8 cellular contexts compared by ENCODE assay signal in genomic region chrX:72304877-72305276, GRCh38. TPM values are rescaled to one million over a fixed set of nuclear protein-coding genes. Genes with fewer than 3 reads are reported as not detected.
DNase-seq lines count a peak whose midpoint lies in the region; ATAC-seq, FAIRE-seq and TF ChIP-seq lines count a peak whose summit lies in the region.

No MANE protein-coding gene starts in this region.

- peaks cover 37% of the 10 kb centered on the region for H3K4me1 ChIP-seq in CD4-positive, CD25-positive, alpha-beta regulatory T cell (ENCODE audit: control insufficient read depth, insufficient read depth, low read length, poor library complexity, severe bottlenecking)
- H3K4me1 ChIP-seq in HUES64 (ENCODE audit: insufficient read depth, low read length) (no peaks in the 10 kb centered on the region), neural progenitor cell (no peaks in the 10 kb centered on the region)

- no peaks in the 10 kb centered on the region for H3K9me3 ChIP-seq in CD4-positive, CD25-positive, alpha-beta regulatory T cell (ENCODE audit: control insufficient read depth in 2 of 2, low read length in 2 of 2)
- H3K9me3 ChIP-seq in HUES64 (ENCODE audit: insufficient read depth, low read depth, low read length) (no peaks in the 10 kb centered on the region), neural progenitor cell (ENCODE audit: low read depth) (no peaks in the 10 kb centered on the region)

- peak overlapping the region in 3 of 4 donors; percentile 46 to 70 (median 69) for H3K4me3 Mint-ChIP-seq in CD4-positive, CD25-positive, alpha-beta regulatory T cell
- peak overlapping the region; percentile 89 for H3K4me3 Mint-ChIP-seq in neural progenitor cell

- peak overlapping the region; percentile 85 for H3K4me2 ChIP-seq in neural progenitor cell

- intact Hi-C loops in dorsolateral prefrontal cortex (cut with DNase I): loop anchor here in 1 of 2 donors (5.0 to 10.0 kb wide), 3 partner anchors 60 to 240 kb away; no protein-coding TSS in a partner anchor

- no peaks in the 10 kb centered on the region for H3K36me3 ChIP-seq in CD4-positive, CD25-positive, alpha-beta regulatory T cell (ENCODE audit: control insufficient read depth, insufficient read depth, low read length)
- no peaks in the 10 kb centered on the region for H3K36me3 ChIP-seq in HUES64 (ENCODE audit: insufficient read depth, low read length)
- H3K36me3 ChIP-seq in neural progenitor cell: no peaks in the 10 kb centered on the region

- H3K9ac ChIP-seq in HUES64 (ENCODE audit: low read depth, low read length): no peak overlapping the region
- no peak overlapping the region for H3K9ac ChIP-seq in neural progenitor cell

- H3K27me3 Mint-ChIP-seq in CD4-positive, CD25-positive, alpha-beta regulatory T cell: peaks cover 65% of the 10 kb centered on the region
- peaks cover 24% of the 10 kb centered on the region for H3K27me3 Mint-ChIP-seq in neural progenitor cell (ENCODE audit: insufficient read depth, low read depth)

- H4K20me1 ChIP-seq in neural progenitor cell (ENCODE audit: low read depth): peaks cover 6% of the 10 kb centered on the region

- H3K27me3 ChIP-seq in CD4-positive, CD25-positive, alpha-beta regulatory T cell (ENCODE audit: control insufficient read depth, insufficient read depth, low read length): peaks cover 18% of the 10 kb centered on the region
- H3K27me3 ChIP-seq in HUES64 (ENCODE audit: insufficient read depth, low read length): peaks cover 79% of the 10 kb centered on the region
- H3K27me3 ChIP-seq in dorsolateral prefrontal cortex: peaks cover 0 to 99% (median 80%) of the 10 kb centered on the region in 45 donors
- H3K27me3 ChIP-seq in neural progenitor cell: peaks cover 93% of the 10 kb centered on the region

- no peak overlapping the region for H3K27ac Mint-ChIP-seq in CD4-positive, CD25-positive, alpha-beta regulatory T cell
- no peak overlapping the region for H3K27ac Mint-ChIP-seq in neural progenitor cell

- no peak for FAIRE-seq in frontal cortex (lab: Jason Lieb, UNC)

- peaks cover 0 to 4% (median 0%) of the 10 kb centered on the region in 7 donors for H3K9me3 Mint-ChIP-seq in CD4-positive, CD25-positive, alpha-beta regulatory T cell
- peaks cover 14% of the 10 kb centered on the region for H3K9me3 Mint-ChIP-seq in neural progenitor cell

- no peak overlapping the region for H2AFZ ChIP-seq in neural progenitor cell (replicated peaks)

- no peak overlapping the region for H3K27ac ChIP-seq in CD4-positive, CD25-positive, alpha-beta regulatory T cell (ENCODE audit: insufficient read depth, low read length, poor library complexity, severe bottlenecking)
- H3K27ac ChIP-seq in HUES64 (ENCODE audit: low read depth, low read length) (no peak overlapping the region), dorsolateral prefrontal cortex (no peak overlapping the region), neural progenitor cell (no peak overlapping the region)

- no peak for DNase-seq in CD4-positive, CD25-positive, alpha-beta regulatory T cell
- peak in 1 of 10 donors; percentile 41 for DNase-seq in dorsolateral prefrontal cortex
- peak; percentile 59 for DNase-seq in neural progenitor cell (ENCODE audit: low spot score)
- no peak for DNase-seq in stimulated activated CD4-positive, alpha-beta T cell treated with anti-CD3 and anti-CD28 coated beads, Interleukin-2, amount 100 ng/mL, for 48 hours
- DNase-seq in frontal cortex (ENCODE audit: low spot score in 2 of 2): no peak

- H3K4me1 Mint-ChIP-seq in CD4-positive, CD25-positive, alpha-beta regulatory T cell: peaks cover 4 to 40% (median 12%) of the 10 kb centered on the region in 4 donors
- H3K4me1 Mint-ChIP-seq in neural progenitor cell: peaks cover 16% of the 10 kb centered on the region

- H3K4me3 ChIP-seq in CD4-positive, CD25-positive, alpha-beta regulatory T cell (ENCODE audit: low read depth, low read length): no peak overlapping the region
- H3K4me3 ChIP-seq in HUES64 (ENCODE audit: low read length) (peak overlapping the region; percentile 48), dorsolateral prefrontal cortex (peak overlapping the region; percentile 27 to 73 (median 55)), neural progenitor cell (peak overlapping the region; percentile 60)

- TF ChIP-seq CTCF in dorsolateral prefrontal cortex (IDR thresholded peaks at IDR 0.05 in 54 of 56, conservative IDR thresholded peaks at IDR 0.05 in 2 of 56; ENCODE audit: low read depth in 1 of 56, partially characterized antibody in 56 of 56) (no peak), neural progenitor cell (IDR thresholded peaks at IDR 0.05) (no peak)

- no peaks in the 10 kb centered on the region for H3F3A ChIP-seq in neural progenitor cell (ENCODE audit: low read depth)

- no peaks in the 10 kb centered on the region for H3K36me3 Mint-ChIP-seq in CD4-positive, CD25-positive, alpha-beta regulatory T cell
- no peaks in the 10 kb centered on the region for H3K36me3 Mint-ChIP-seq in neural progenitor cell

- WGBS in HUES64: under 1% methylated on average over 26 of the region's 26 CpGs

- ATAC-seq in CD4-positive, CD25-positive, alpha-beta regulatory T cell (ENCODE audit: low read depth in 2 of 2): no peak
- no peak for ATAC-seq in HG02678 (IDR thresholded peaks at IDR 0.05; ENCODE audit: unreplicated experiment)
- no peak for ATAC-seq in HG02981 (IDR thresholded peaks at IDR 0.05; ENCODE audit: unreplicated experiment)

- H3K79me2 ChIP-seq in neural progenitor cell (ENCODE audit: low read depth): no peaks in the 10 kb centered on the region

RNA-seq across cellular contexts. Expression of gene CITED1, which starts 0.8 kb away (rescaled TPM):
- 1.4 TPM for total RNA-seq in CD4-positive, CD25-positive, alpha-beta regulatory T cell
- polyA plus RNA-seq in CD4-positive, CD25-positive, alpha-beta regulatory T cell: not detected
- 1.4 TPM for polyA plus RNA-seq in HUES64 (2013, experiment 1 of 2)
- polyA plus RNA-seq in HUES64 (2013, experiment 2 of 2): 2.9 TPM
- total RNA-seq in dorsolateral prefrontal cortex (10 to 100 TPM in 50 of 120 experiments, 1 to 10 TPM in 70; 1.7 to 33.4 (median 9.4) TPM), neural progenitor cell (ENCODE audit: low replicate concordance) (0.69 and 1.9 TPM in 2 replicates), frontal cortex (7.3 TPM)

RNA-seq across cellular contexts. Expression of gene RPS4X, which starts 27.8 kb away (rescaled TPM):
- total RNA-seq in CD4-positive, CD25-positive, alpha-beta regulatory T cell: 1,376 TPM
- polyA plus RNA-seq in CD4-positive, CD25-positive, alpha-beta regulatory T cell: 100 to 1,000 TPM; 478 to 996 (median 885) TPM
- polyA plus RNA-seq in HUES64 (2013, experiment 1 of 2): 804 TPM
- polyA plus RNA-seq in HUES64 (2013, experiment 2 of 2): 848 TPM
- total RNA-seq in dorsolateral prefrontal cortex (100 to 1,000 TPM; 203 to 422 (median 279) TPM), neural progenitor cell (ENCODE audit: low replicate concordance) (973 and 1,345 TPM in 2 replicates), frontal cortex (1,146 TPM)
